Comparison of ENCODE assay signal across 16 cellular contexts in the genomic region with DNA sequence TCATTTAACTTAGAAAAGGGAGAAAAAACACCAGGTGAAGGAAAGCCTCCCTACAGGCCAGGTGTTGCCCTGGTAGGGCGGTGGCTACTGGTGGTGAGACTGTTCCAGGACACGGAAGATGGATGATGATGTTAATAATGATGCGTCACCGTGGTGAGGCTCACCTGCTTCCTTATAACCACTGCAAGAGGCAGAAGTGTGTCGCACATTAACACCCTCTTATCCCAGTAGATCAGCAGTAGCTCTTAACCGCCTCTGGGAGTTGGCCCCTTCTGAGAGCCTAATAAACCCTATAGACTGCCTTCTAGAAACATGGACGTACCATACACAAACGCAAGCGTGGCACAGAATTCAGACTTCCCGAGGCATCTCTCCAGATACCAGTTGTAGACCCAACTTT. TPM values are rescaled to one million over a fixed set of nuclear protein-coding genes. Genes with fewer than 3 reads are reported as not detected.
DNase-seq lines count a peak whose midpoint lies in the region; ATAC-seq, FAIRE-seq and TF ChIP-seq lines count a peak whose summit lies in the region.
"Had no signal": no experiment of that assay in that cellular context is flagged by ENCODE, and none has a peak within 500 bp of the region (broad histone marks: within the 10 kb centered on the region; RNA-seq: fewer than 3 reads in every experiment).

No MANE protein-coding gene starts in this region.

- FAIRE-seq in small intestine (lab: Jason Lieb, UNC), result no peak

- WGBS in small intestine, 3 donors, result 23 to 66% (median 35%) methylated on average over 10 of the region's 10 CpGs

- peaks cover 35% of the 10 kb centered on the region for H3K4me1 Mint-ChIP-seq in activated naive CD4-positive, alpha-beta T cell treated with anti-CD3 and anti-CD28 coated beads for 36 hours (ENCODE audit: low read depth)

- peak overlapping the region; percentile 89 for H3K27ac ChIP-seq in foreskin keratinocyte
- peak overlapping the region; percentile 89 to 97 for H3K27ac ChIP-seq in small intestine (ENCODE audit: low read depth in 1 of 2, low read length in 1 of 2)
- H3K27ac ChIP-seq: HL-60 had no signal

- no peaks in the 10 kb centered on the region for H3K27me3 Mint-ChIP-seq in activated naive CD4-positive, alpha-beta T cell treated with anti-CD3 and anti-CD28 coated beads for 36 hours (ENCODE audit: low read depth)

- no peaks in the 10 kb centered on the region for H3K9me3 Mint-ChIP-seq in activated naive CD4-positive, alpha-beta T cell treated with anti-CD3 and anti-CD28 coated beads for 36 hours

- H3K27me3 ChIP-seq in foreskin keratinocyte (no peaks in the 10 kb centered on the region), small intestine (ENCODE audit: control insufficient read depth in 2 of 2, insufficient read depth in 2 of 2, low read length in 2 of 2) (no peaks in the 10 kb centered on the region)

- H3K4me3 ChIP-seq in small intestine (ENCODE audit: low read depth in 1 of 2, low read length in 2 of 2), result no peak overlapping the region
- H3K4me3 ChIP-seq: HAP-1, lung had no signal

- intact Hi-C loops in activated naive CD4-positive, alpha-beta T cell treated with anti-CD3 and anti-CD28 coated beads for 36 hours (cut with micrococcal nuclease), result no loop called here

- no peak for TF ChIP-seq CTCF in foreskin keratinocyte (conservative IDR thresholded peaks at IDR 0.05)

- H3K9me3 ChIP-seq in small intestine (ENCODE audit: control insufficient read depth, low read depth), result no peaks in the 10 kb centered on the region
- H3K9me3 ChIP-seq: HAP-1 had no signal

- H3K36me3 Mint-ChIP-seq in activated naive CD4-positive, alpha-beta T cell treated with anti-CD3 and anti-CD28 coated beads for 36 hours (ENCODE audit: low read depth), result peaks cover 14% of the 10 kb centered on the region

- peaks cover 8 to 9% of the 10 kb centered on the region in 2 donors for H3K36me3 ChIP-seq in small intestine (ENCODE audit: control insufficient read depth in 2 of 2, insufficient read depth in 2 of 2, low read length in 2 of 2)

- DNase-seq in activated naive CD4-positive, alpha-beta T cell treated with anti-CD3 and anti-CD28 coated beads for 36 hours, result no peak
- no peak for DNase-seq in activated naive CD4-positive, alpha-beta T cell treated with Interleukin-2 at 50 U/mL for 16 hours
- DNase-seq in NCI-H774 (lab: John Stamatoyannopoulos, UW) (peak; percentile 33), foreskin keratinocyte (peak; percentile 53 to 68), small intestine (peak; percentile 98), hepatic stellate cell (ENCODE audit: low spot score) (no peak), hippocampal formation (lab: John Stamatoyannopoulos, UW) (no peak)
- DNase-seq: activated CD4-positive, alpha-beta T cell treated with anti-CD3 and anti-CD28 coated beads for 4 hours; NCI-H2029 treated with DMSO at 0.1 percent for 48 hours; NCI-H748 treated with DMSO at 0.1 percent for 48 hours had no signal

- CTCF ChIA-PET in activated naive CD4-positive, alpha-beta T cell treated with anti-CD3 and anti-CD28 coated beads for 36 hours (lab: Charles Lee), result no interaction called here

- ATAC-seq in foreskin keratinocyte, result peak; percentile 98
- ATAC-seq in HG03108 (IDR thresholded peaks at IDR 0.05; ENCODE audit: unreplicated experiment), result no peak

- H3K27ac Mint-ChIP-seq in activated naive CD4-positive, alpha-beta T cell treated with anti-CD3 and anti-CD28 coated beads for 36 hours, result peak overlapping the region; percentile 56

- H3K4me3 Mint-ChIP-seq in activated naive CD4-positive, alpha-beta T cell treated with anti-CD3 and anti-CD28 coated beads for 36 hours, result no peak overlapping the region

- H3K4me1 ChIP-seq in foreskin keratinocyte, result peaks cover 22% of the 10 kb centered on the region
- H3K4me1 ChIP-seq in small intestine (ENCODE audit: control insufficient read depth in 2 of 2, insufficient read depth in 1 of 2, low read depth in 1 of 2, low read length in 1 of 2), result peaks cover 5 to 11% of the 10 kb centered on the region in 2 donors

RNA-seq across cellular contexts. Expression of a gene that starts 7.8 kb away (rescaled TPM):
- 10 to 100 TPM; 41.9 to 44.6 TPM for total RNA-seq in activated naive CD4-positive, alpha-beta T cell treated with anti-CD3 and anti-CD28 coated beads for 36 hours
- 73.5 and 79.4 TPM in 2 replicates for total RNA-seq in foreskin keratinocyte
- 52.8 and 53.2 TPM in 2 replicates for polyA plus RNA-seq in foreskin keratinocyte
- 10 to 100 TPM; 38.9 to 45.1 (median 42.3) TPM for polyA plus RNA-seq in small intestine

RNA-seq across cellular contexts. Expression of a gene that starts 10.5 kb away (rescaled TPM):
- 10 to 100 TPM; 41.8 to 44.0 TPM for total RNA-seq in activated naive CD4-positive, alpha-beta T cell treated with anti-CD3 and anti-CD28 coated beads for 36 hours
- total RNA-seq in foreskin keratinocyte, result 32.0 and 32.2 TPM in 2 replicates
- polyA plus RNA-seq in foreskin keratinocyte (16.0 and 18.1 TPM in 2 replicates), small intestine (10 to 100 TPM; 11.1 to 16.3 (median 15.2) TPM)

RNA-seq across cellular contexts. Expression of a gene that starts 53.6 kb away (rescaled TPM):
- not detected for total RNA-seq in activated naive CD4-positive, alpha-beta T cell treated with anti-CD3 and anti-CD28 coated beads for 36 hours
- total RNA-seq in foreskin keratinocyte, result 0.34 and 0.71 TPM in 2 replicates
- polyA plus RNA-seq in foreskin keratinocyte, result 0.79 and 0.90 TPM in 2 replicates
- polyA plus RNA-seq in small intestine, result 1 to 10 TPM; 5.7 to 8.0 (median 6.9) TPM
- total RNA-seq: dermis microvascular lymphatic vessel endothelial cell, osteocyte had no signal

Comparison
In these comparisons a context has a peak if more than half of its experiments do, and no peak if none do; other contexts are left out.
1. DNase-seq: peak in NCI-H774 (single experiment), foreskin keratinocyte (2 of 2) and small intestine (single experiment); none in activated naive CD4-positive, alpha-beta T cell treated with anti-CD3 and anti-CD28 coated beads for 36 hours (single experiment), activated naive CD4-positive, alpha-beta T cell treated with Interleukin-2 at 50 U/mL for 16 hours (single experiment), hepatic stellate cell (single experiment) and hippocampal formation (0 of 2).